In the genomic region with DNA sequence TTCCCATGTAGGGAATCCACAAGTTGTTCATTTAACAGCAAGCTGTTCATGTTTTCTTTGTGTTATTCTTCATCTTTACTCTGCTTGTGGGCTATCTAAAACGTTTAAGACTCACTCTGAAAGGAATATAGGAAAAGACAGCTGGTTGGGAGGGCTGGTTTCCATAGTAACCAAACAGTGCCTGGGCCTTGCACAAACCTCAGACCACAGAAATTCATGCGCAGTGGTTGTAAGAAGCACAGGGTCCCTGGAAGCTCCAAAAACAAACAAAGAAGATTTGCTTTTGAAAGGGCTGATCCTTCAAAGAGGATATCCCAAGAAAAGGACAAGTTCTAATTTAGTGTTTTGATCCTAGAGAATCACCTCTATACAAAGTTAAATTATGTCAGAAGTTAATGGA, we compare ENCODE assay signal across 12 cellular contexts. TPM values are rescaled to one million over a fixed set of nuclear protein-coding genes. Genes with fewer than 3 reads are reported as not detected.
DNase-seq lines count a peak whose midpoint lies in the region; ATAC-seq, FAIRE-seq and TF ChIP-seq lines count a peak whose summit lies in the region.
"Had no signal": no experiment of that assay in that cellular context is flagged by ENCODE, and none has a peak within 500 bp of the region (broad histone marks: within the 10 kb centered on the region; RNA-seq: fewer than 3 reads in every experiment).

No MANE protein-coding gene starts in this region.

- H2BK5ac ChIP-seq in mesendoderm (ENCODE audit: low read length), result no peak overlapping the region

- peak overlapping the region; percentile 36 for H3K4me2 ChIP-seq in astrocyte (ENCODE audit: low read length)
- H3K4me2 ChIP-seq in mesendoderm (ENCODE audit: low read length), result no peak overlapping the region

- H3K36me3 Mint-ChIP-seq in astrocyte (ENCODE audit: low read depth, unreplicated experiment), result no peaks in the 10 kb centered on the region
- no peaks in the 10 kb centered on the region for H3K36me3 Mint-ChIP-seq in natural killer cell

- H3K56ac ChIP-seq in mesendoderm (ENCODE audit: low read length), result no peak overlapping the region

- no peak overlapping the region for H2BK15ac ChIP-seq in mesendoderm (replicated peaks; ENCODE audit: low read depth)

- DNase-seq in NCI-H1417 (lab: John Stamatoyannopoulos, UW) (peak in 2 of 3 experiments; percentile 27 to 69), astrocyte (ENCODE audit: low read depth) (peak; percentile 75), mesendoderm (peak; percentile 49), psoas muscle (no peak), natural killer cell (no peak)
- DNase-seq: activated T-cell treated with anti-CD3 and anti-CD28 coated beads, Interleukin-2, amount 50 U/mL, for 48 hours; CD4-positive, alpha-beta T cell had no signal

- peak overlapping the region; percentile 94 for H3K27ac Mint-ChIP-seq in astrocyte (ENCODE audit: unreplicated experiment)
- no peak overlapping the region for H3K27ac Mint-ChIP-seq in natural killer cell
- H3K27ac Mint-ChIP-seq: CD4-positive, alpha-beta T cell had no signal

- no peaks in the 10 kb centered on the region for H3K9me3 ChIP-seq in astrocyte (ENCODE audit: insufficient read depth, low read depth, low read length)
- H3K9me3 ChIP-seq in psoas muscle, result no peaks in the 10 kb centered on the region
- H3K9me3 ChIP-seq: tibial nerve had no signal

- H3K4me1 ChIP-seq in astrocyte (ENCODE audit: insufficient read depth, low read length) (peaks cover 9% of the 10 kb centered on the region), mesendoderm (ENCODE audit: control insufficient read depth, low read depth, low read length) (no peaks in the 10 kb centered on the region), psoas muscle (no peaks in the 10 kb centered on the region)
- H3K4me1 ChIP-seq: tibial nerve had no signal

- no peaks in the 10 kb centered on the region for H3K9me3 Mint-ChIP-seq in astrocyte (ENCODE audit: unreplicated experiment)
- H3K9me3 Mint-ChIP-seq in natural killer cell, result peaks cover 0 to 3% of the 10 kb centered on the region in 2 donors
- H3K9me3 Mint-ChIP-seq: CD4-positive, alpha-beta T cell had no signal

- H3K27me3 ChIP-seq in astrocyte (ENCODE audit: insufficient read depth, low read length), result no peaks in the 10 kb centered on the region
- H3K27me3 ChIP-seq in mesendoderm (ENCODE audit: insufficient read depth, low read length, poor library complexity), result no peaks in the 10 kb centered on the region
- peaks cover 0 to 37% (median 0%) of the 10 kb centered on the region in 3 donors for H3K27me3 ChIP-seq in psoas muscle (ENCODE audit: insufficient read depth in 3 of 3, low read length in 2 of 3)

- intact Hi-C loops in psoas muscle (cut with DNase I), result no loop called here
- intact Hi-C loops in natural killer cell (cut with micrococcal nuclease), result no loop called here

- TF ChIP-seq CTCF in astrocyte (IDR thresholded peaks at IDR 0.05; ENCODE audit: insufficient read depth, low read depth, low read length), result no peak
- no peak for TF ChIP-seq CTCF in psoas muscle (IDR thresholded peaks at IDR 0.05)
- no peak for TF ChIP-seq CTCF in natural killer cell (IDR thresholded peaks at IDR 0.05)

- H2AK5ac ChIP-seq in mesendoderm (ENCODE audit: low read length), result no peak overlapping the region

- H4K20me1 ChIP-seq in astrocyte (ENCODE audit: insufficient read depth, low read length), result no peaks in the 10 kb centered on the region

- ATAC-seq in GM18502 (IDR thresholded peaks at IDR 0.05; ENCODE audit: poor library complexity, unreplicated experiment) (peak; percentile 48), psoas muscle (no peak), natural killer cell (no peak), HG03378 (IDR thresholded peaks at IDR 0.05; ENCODE audit: unreplicated experiment) (no peak), HG03097 (IDR thresholded peaks at IDR 0.05; ENCODE audit: low FRiP score, unreplicated experiment) (no peak)

- H3K27ac ChIP-seq in astrocyte (ENCODE audit: low read depth, low read length) (no peak overlapping the region), mesendoderm (ENCODE audit: low read depth, low read length) (no peak overlapping the region), psoas muscle (no peak overlapping the region)
- H3K27ac ChIP-seq: tibial nerve had no signal

- H3K4me3 ChIP-seq in astrocyte (ENCODE audit: insufficient read depth, low read depth, low read length), result no peak overlapping the region
- no peak overlapping the region for H3K4me3 ChIP-seq in mesendoderm (ENCODE audit: low read length)
- no peak overlapping the region for H3K4me3 ChIP-seq in psoas muscle
- H3K4me3 ChIP-seq: tibial nerve had no signal

- H3K27me3 Mint-ChIP-seq in astrocyte (ENCODE audit: low read depth, unreplicated experiment), result no peaks in the 10 kb centered on the region
- peaks cover 0 to 9% of the 10 kb centered on the region in 2 donors for H3K27me3 Mint-ChIP-seq in natural killer cell (ENCODE audit: low read depth in 2 of 2)
- H3K27me3 Mint-ChIP-seq: CD4-positive, alpha-beta T cell had no signal

- H3K79me1 ChIP-seq in mesendoderm (ENCODE audit: low read length), result no peaks in the 10 kb centered on the region

- FAIRE-seq in astrocyte (lab: Jason Lieb, UNC), result no peak

- H3K4ac ChIP-seq in mesendoderm (ENCODE audit: low read depth, low read length), result no peak overlapping the region

- H3K36me3 ChIP-seq in astrocyte (ENCODE audit: insufficient read depth, low read length) (no peaks in the 10 kb centered on the region), mesendoderm (ENCODE audit: control insufficient read depth, insufficient read depth, low read length) (no peaks in the 10 kb centered on the region), psoas muscle (ENCODE audit: insufficient read depth in 1 of 2, low read depth in 1 of 2) (no peaks in the 10 kb centered on the region)
- H3K36me3 ChIP-seq: tibial nerve had no signal

- H3K4me1 Mint-ChIP-seq in astrocyte (ENCODE audit: low read depth, unreplicated experiment) (peaks cover 18% of the 10 kb centered on the region), natural killer cell (no peaks in the 10 kb centered on the region)

- no CpG with 5 or more reads among the region's 2 CpGs for WGBS in mesendoderm (ENCODE audit: extremely low coverage, insufficient coverage, low lambda C conversion rate)
- 11 to 15% (median 12%) methylated on average over 2 of the region's 2 CpGs for WGBS in psoas muscle, 3 donors

- H3K4me3 Mint-ChIP-seq in astrocyte (ENCODE audit: unreplicated experiment) (no peak overlapping the region), natural killer cell (no peak overlapping the region)
- H3K4me3 Mint-ChIP-seq: CD4-positive, alpha-beta T cell had no signal

- no peak overlapping the region for H4K8ac ChIP-seq in mesendoderm (ENCODE audit: low read depth, low read length)

- no peak overlapping the region for H3K23ac ChIP-seq in mesendoderm (ENCODE audit: low read length)

- H3K18ac ChIP-seq in mesendoderm (ENCODE audit: low read length), result no peak overlapping the region

- H4K5ac ChIP-seq in mesendoderm (ENCODE audit: low read length), result no peak overlapping the region

- H2BK120ac ChIP-seq in mesendoderm (ENCODE audit: low read depth, low read length), result no peak overlapping the region

- H3K9ac ChIP-seq in astrocyte (ENCODE audit: low read length) (no peak overlapping the region), mesendoderm (ENCODE audit: low read length) (no peak overlapping the region)

- no peak overlapping the region for H2AFZ ChIP-seq in astrocyte (ENCODE audit: low read depth, low read length)

- H3K79me2 ChIP-seq in astrocyte (ENCODE audit: insufficient read depth, low read length) (no peaks in the 10 kb centered on the region), mesendoderm (ENCODE audit: control insufficient read depth, insufficient read depth, low read length) (no peaks in the 10 kb centered on the region)

RNA-seq across cellular contexts. Expression of a gene that starts 7.8 kb away (rescaled TPM):
- total RNA-seq in astrocyte, result 0.12 and 0.23 TPM in 2 replicates
- polyA plus RNA-seq in mesendoderm (2013, experiment 1 of 2), result 0.22 TPM
- polyA plus RNA-seq in mesendoderm (2013, experiment 2 of 2), result 0.17 TPM
- under 1 TPM in 2 of 4 donors, not detected in 2; 0.05 to 0.10 TPM for total RNA-seq in psoas muscle
- not detected for polyA plus RNA-seq in psoas muscle
- not detected for total RNA-seq in natural killer cell
- total RNA-seq: CD4-positive, alpha-beta T cell; cerebellum; tibial nerve had no signal

Comparison
In these comparisons a context has a peak if more than half of its experiments do, and no peak if none do; other contexts are left out.
1. DNase-seq: peak in NCI-H1417 (2 of 3), astrocyte (single experiment) and mesendoderm (single experiment); none in psoas muscle (0 of 2) and natural killer cell (single experiment).